ENCODE assay signal across 1 cellular context in the genomic region with DNA sequence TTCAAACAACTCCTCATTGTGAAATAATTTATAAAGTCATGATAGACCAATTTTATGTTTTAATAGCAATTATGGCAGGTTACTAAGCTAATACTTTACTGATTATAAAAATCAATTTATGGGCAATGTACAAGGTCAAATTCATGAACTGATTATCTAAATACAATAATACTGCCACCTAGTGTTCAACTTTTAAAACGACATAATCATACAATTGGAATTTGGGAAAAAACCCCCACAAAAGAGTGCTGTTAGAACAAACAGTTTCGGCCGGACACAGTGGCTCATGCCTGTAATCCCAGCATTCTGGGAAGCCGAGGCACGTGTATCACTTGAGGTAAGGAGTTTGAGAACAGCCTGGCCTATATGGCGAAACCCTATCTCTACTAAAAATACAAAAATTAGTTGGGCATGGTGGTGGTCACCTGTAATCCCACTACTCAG.
TF ChIP-seq lines count a peak whose summit lies in the region.

No MANE protein-coding gene starts in this region.

TF ChIP-seq in endothelial cell of umbilical vein, 7 proteins besides CTCF, POLR2A, EP300 and RAD21 (continued from another document):
- TF ChIP-seq, protein P1, sequence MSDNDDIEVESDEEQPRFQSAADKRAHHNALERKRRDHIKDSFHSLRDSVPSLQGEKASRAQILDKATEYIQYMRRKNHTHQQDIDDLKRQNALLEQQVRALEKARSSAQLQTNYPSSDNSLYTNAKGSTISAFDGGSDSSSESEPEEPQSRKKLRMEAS (IDR thresholded peaks at IDR 0.05; ENCODE audit: insufficient read depth, insufficient read length), result no peak
